23 cellular contexts compared by ENCODE assay signal in the genomic region with DNA sequence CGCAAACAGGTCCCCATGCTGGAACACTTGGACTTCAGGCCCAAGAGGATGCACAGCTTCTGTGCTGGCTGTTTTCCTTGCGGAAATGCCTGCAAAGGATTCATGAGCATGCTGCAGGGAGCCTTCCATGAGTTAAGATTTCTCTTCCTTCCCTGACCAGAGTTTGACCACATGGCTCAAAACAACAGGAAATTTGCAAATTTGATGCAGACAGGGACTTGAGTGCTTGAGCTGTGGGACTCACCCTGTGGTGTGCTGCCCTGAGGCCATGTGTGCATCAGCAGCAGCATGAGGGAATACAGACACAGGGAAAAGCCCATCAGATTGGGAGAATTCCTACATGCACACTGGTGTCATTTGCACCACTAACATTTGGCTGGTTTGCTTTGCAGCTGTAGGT.
"Had no signal": no experiment of that assay in that cellular context is flagged by ENCODE, and none has a peak within 500 bp of the region (broad histone marks: within the 10 kb centered on the region; RNA-seq: fewer than 3 reads in every experiment).

No MANE protein-coding gene starts in this region.

- H3K27ac ChIP-seq: Peyer's patch, SJSA1 had no signal

- H3K36me3 ChIP-seq: Peyer's patch, SJSA1 had no signal

- H3K27me3 ChIP-seq: Peyer's patch, SJSA1 had no signal

- ATAC-seq: activated T-cell treated with anti-CD3 and anti-CD28 coated beads, Interleukin-2, amount 50 U/mL, for 72 hours had no signal

- H3K4me1 ChIP-seq: Peyer's patch, SJSA1 had no signal

- H3K4me3 ChIP-seq: Peyer's patch, SJSA1 had no signal

- DNase-seq: activated B cell treated with CpG ODN at 0.5 μM for 24 hours; activated CD4-positive, alpha-beta memory T cell treated with anti-CD3 and anti-CD28 coated beads for 36 hours; activated CD4-positive, alpha-beta T cell treated with anti-CD3 and anti-CD28 coated beads for 1 hour; activated CD4-positive, alpha-beta T cell treated with anti-CD3 and anti-CD28 coated beads, Interleukin-2, amount 10 ng/mL, durations not matched to agents 24 days and 14 days; activated gamma-delta T cell treated with Interleukin-2 at 50 U/mL for 16 hours; activated naive CD4-positive, alpha-beta T cell treated with anti-CD3 and anti-CD28 coated beads, Interleukin-2, amount 10 ng/mL, durations not matched to agents 7 days and 5 days; activated naive CD8-positive, alpha-beta T cell treated with anti-CD3 and anti-CD28 coated beads for 36 hours; activated T-cell treated with anti-CD3 and anti-CD28 coated beads, Interleukin-2, amount 50 U/mL, for 72 hours; caudate nucleus; Kasumi-1; KBM-7; NCI-H1048; NCI-H146; NCI-H187 treated with DMSO at 0.1 percent for 48 hours; NCI-H2081 treated with DMSO at 0.1 percent for 48 hours; NCI-H446; NCI-H526; NCI-H82; NK-92 treated with Interleukin-12 subunit alpha and Interleukin-12 subunit beta, amount 100 ng/mL, for 24 hours; OCI-M1; Peyer's patch; SHP77 had no signal
